In genomic region chr20:63127700-63128364, GRCh38 we compare ENCODE assay signal across 21 cellular contexts.
DNase-seq lines count a peak whose midpoint lies in the region; ATAC-seq and TF ChIP-seq lines count a peak whose summit lies in the region.
"Had no signal": no experiment of that assay in that cellular context is flagged by ENCODE, and none has a peak within 500 bp of the region (broad histone marks: within the 10 kb centered on the region; RNA-seq: fewer than 3 reads in every experiment).

No MANE protein-coding gene starts in this region.

- intact Hi-C loops in upper lobe of right lung (cut with DNase I), result no loop called here

- H3K4me1 ChIP-seq in upper lobe of right lung, result no peaks in the 10 kb centered on the region
- H3K4me1 ChIP-seq: HAP-1 had no signal

- no peaks in the 10 kb centered on the region for H3K9me3 ChIP-seq in upper lobe of right lung
- H3K9me3 ChIP-seq: HAP-1, MG63 had no signal

- H3K27ac Mint-ChIP-seq in activated CD8-positive, alpha-beta memory T cell treated with anti-CD3 and anti-CD28 coated beads, Interleukin-2, amount 10 ng/mL, durations not matched to agents 7 days and 5 days, result no peak overlapping the region
- no peak overlapping the region for H3K27ac Mint-ChIP-seq in stimulated activated naive B cell treated with anti-CD40 and anti-IgM and Interleukin-4, amounts not matched to agents 10 μg/mL and 1 μg/mL and 100 μg/mL, for 72 hours
- no peak overlapping the region for H3K27ac Mint-ChIP-seq in activated naive CD8-positive, alpha-beta T cell treated with anti-CD3 and anti-CD28 coated beads for 36 hours

- H3K27me3 ChIP-seq in H7 (ENCODE audit: control insufficient read depth, insufficient read depth, low read length) (peaks cover 4% of the 10 kb centered on the region), upper lobe of right lung (peaks cover 31% of the 10 kb centered on the region)

- no peak overlapping the region for H3K4me3 ChIP-seq in H7 (ENCODE audit: insufficient read depth, low read depth, low read length)
- H3K4me3 ChIP-seq in upper lobe of right lung, result no peak overlapping the region
- H3K4me3 ChIP-seq: HAP-1, MG63 had no signal

- no peaks in the 10 kb centered on the region for H3K9me3 Mint-ChIP-seq in activated CD8-positive, alpha-beta memory T cell treated with anti-CD3 and anti-CD28 coated beads, Interleukin-2, amount 10 ng/mL, durations not matched to agents 7 days and 5 days (ENCODE audit: low read depth)
- no peaks in the 10 kb centered on the region for H3K9me3 Mint-ChIP-seq in stimulated activated naive B cell treated with anti-CD40 and anti-IgM and Interleukin-4, amounts not matched to agents 10 μg/mL and 1 μg/mL and 100 μg/mL, for 72 hours
- no peaks in the 10 kb centered on the region for H3K9me3 Mint-ChIP-seq in activated naive CD8-positive, alpha-beta T cell treated with anti-CD3 and anti-CD28 coated beads for 36 hours

- no peak overlapping the region for H3K4me3 Mint-ChIP-seq in activated CD8-positive, alpha-beta memory T cell treated with anti-CD3 and anti-CD28 coated beads, Interleukin-2, amount 10 ng/mL, durations not matched to agents 7 days and 5 days
- H3K4me3 Mint-ChIP-seq in stimulated activated naive B cell treated with anti-CD40 and anti-IgM and Interleukin-4, amounts not matched to agents 10 μg/mL and 1 μg/mL and 100 μg/mL, for 72 hours, result no peak overlapping the region
- H3K4me3 Mint-ChIP-seq in activated naive CD8-positive, alpha-beta T cell treated with anti-CD3 and anti-CD28 coated beads for 36 hours, result no peak overlapping the region

- no peak for ATAC-seq in activated CD8-positive, alpha-beta memory T cell treated with anti-CD3 and anti-CD28 coated beads, Interleukin-2, amount 10 ng/mL, durations not matched to agents 7 days and 5 days
- ATAC-seq in upper lobe of right lung (no peak), GM18861 (IDR thresholded peaks at IDR 0.05; ENCODE audit: unreplicated experiment) (no peak)
- ATAC-seq in stimulated activated naive B cell treated with anti-CD40 and anti-IgM and Interleukin-4, amounts not matched to agents 10 μg/mL and 1 μg/mL and 100 μg/mL, for 72 hours (replicated peaks), result no peak
- ATAC-seq: PC-3 had no signal

- TF ChIP-seq CTCF in upper lobe of right lung (IDR thresholded peaks at IDR 0.05), result no peak

- H3K36me3 Mint-ChIP-seq in activated CD8-positive, alpha-beta memory T cell treated with anti-CD3 and anti-CD28 coated beads, Interleukin-2, amount 10 ng/mL, durations not matched to agents 7 days and 5 days, result no peaks in the 10 kb centered on the region
- H3K36me3 Mint-ChIP-seq in stimulated activated naive B cell treated with anti-CD40 and anti-IgM and Interleukin-4, amounts not matched to agents 10 μg/mL and 1 μg/mL and 100 μg/mL, for 72 hours, result no peaks in the 10 kb centered on the region
- H3K36me3 Mint-ChIP-seq in activated naive CD8-positive, alpha-beta T cell treated with anti-CD3 and anti-CD28 coated beads for 36 hours, result no peaks in the 10 kb centered on the region

- no peak overlapping the region for H3K27ac ChIP-seq in upper lobe of right lung
- H3K27ac ChIP-seq: RWPE1 had no signal

- no peaks in the 10 kb centered on the region for H3K36me3 ChIP-seq in H7 (replicated peaks; ENCODE audit: control insufficient read depth, insufficient read depth, low read length)
- H3K36me3 ChIP-seq in upper lobe of right lung, result no peaks in the 10 kb centered on the region
- H3K36me3 ChIP-seq: HAP-1, MG63 had no signal

- CTCF ChIA-PET in activated CD8-positive, alpha-beta memory T cell treated with anti-CD3 and anti-CD28 coated beads, Interleukin-2, amount 10 ng/mL, durations not matched to agents 7 days and 5 days (lab: Charles Lee), result no interaction called here

- peaks cover 5% of the 10 kb centered on the region for H3K27me3 Mint-ChIP-seq in activated CD8-positive, alpha-beta memory T cell treated with anti-CD3 and anti-CD28 coated beads, Interleukin-2, amount 10 ng/mL, durations not matched to agents 7 days and 5 days
- H3K27me3 Mint-ChIP-seq in stimulated activated naive B cell treated with anti-CD40 and anti-IgM and Interleukin-4, amounts not matched to agents 10 μg/mL and 1 μg/mL and 100 μg/mL, for 72 hours, result peaks cover 24 to 30% of the 10 kb centered on the region in 2 donors
- H3K27me3 Mint-ChIP-seq in activated naive CD8-positive, alpha-beta T cell treated with anti-CD3 and anti-CD28 coated beads for 36 hours, result peaks cover 23% of the 10 kb centered on the region

- peak; percentile 10 for DNase-seq in activated CD8-positive, alpha-beta memory T cell treated with anti-CD3 and anti-CD28 coated beads, Interleukin-2, amount 50 U/mL, for 4 hours
- DNase-seq in activated CD8-positive, alpha-beta memory T cell treated with anti-CD3 and anti-CD28 coated beads, Interleukin-2, amount 10 ng/mL, durations not matched to agents 7 days and 5 days, result no peak
- DNase-seq in H7, result peak; percentile 48
- DNase-seq in mesenteric fat pad (ENCODE audit: low spot score), result peak; percentile 72
- peak; percentile 30 for DNase-seq in upper lobe of right lung
- DNase-seq in stimulated activated naive B cell treated with anti-CD40 and anti-IgM and Interleukin-4, amounts not matched to agents 10 μg/mL and 1 μg/mL and 100 μg/mL, for 72 hours, result no peak
- DNase-seq in activated naive CD8-positive, alpha-beta T cell treated with anti-CD3 and anti-CD28 coated beads for 36 hours, result no peak
- DNase-seq: 8988T, COR-L47, DMS 273 treated with DMSO at 0.1 percent for 48 hours, DND-41, Kasumi-1, MG63, NCI-H1048, NCI-H1436, NCI-H1930, NCI-H526, PC-3 had no signal

- no peaks in the 10 kb centered on the region for H3K4me1 Mint-ChIP-seq in activated CD8-positive, alpha-beta memory T cell treated with anti-CD3 and anti-CD28 coated beads, Interleukin-2, amount 10 ng/mL, durations not matched to agents 7 days and 5 days
- H3K4me1 Mint-ChIP-seq in stimulated activated naive B cell treated with anti-CD40 and anti-IgM and Interleukin-4, amounts not matched to agents 10 μg/mL and 1 μg/mL and 100 μg/mL, for 72 hours, result no peaks in the 10 kb centered on the region
- H3K4me1 Mint-ChIP-seq in activated naive CD8-positive, alpha-beta T cell treated with anti-CD3 and anti-CD28 coated beads for 36 hours, result no peaks in the 10 kb centered on the region

Comparison
In these comparisons a context has a peak if more than half of its experiments do, and no peak if none do; other contexts are left out.
1. DNase-seq: peak in activated CD8-positive, alpha-beta memory T cell treated with anti-CD3 and anti-CD28 coated beads, Interleukin-2, amount 50 U/mL, for 4 hours (single experiment), H7 (single experiment), mesenteric fat pad (single experiment) and upper lobe of right lung (single experiment); none in activated CD8-positive, alpha-beta memory T cell treated with anti-CD3 and anti-CD28 coated beads, Interleukin-2, amount 10 ng/mL, durations not matched to agents 7 days and 5 days (single experiment), stimulated activated naive B cell treated with anti-CD40 and anti-IgM and Interleukin-4, amounts not matched to agents 10 μg/mL and 1 μg/mL and 100 μg/mL, for 72 hours (single experiment) and activated naive CD8-positive, alpha-beta T cell treated with anti-CD3 and anti-CD28 coated beads for 36 hours (single experiment).